18 cellular contexts compared by ENCODE assay signal in the genomic region with DNA sequence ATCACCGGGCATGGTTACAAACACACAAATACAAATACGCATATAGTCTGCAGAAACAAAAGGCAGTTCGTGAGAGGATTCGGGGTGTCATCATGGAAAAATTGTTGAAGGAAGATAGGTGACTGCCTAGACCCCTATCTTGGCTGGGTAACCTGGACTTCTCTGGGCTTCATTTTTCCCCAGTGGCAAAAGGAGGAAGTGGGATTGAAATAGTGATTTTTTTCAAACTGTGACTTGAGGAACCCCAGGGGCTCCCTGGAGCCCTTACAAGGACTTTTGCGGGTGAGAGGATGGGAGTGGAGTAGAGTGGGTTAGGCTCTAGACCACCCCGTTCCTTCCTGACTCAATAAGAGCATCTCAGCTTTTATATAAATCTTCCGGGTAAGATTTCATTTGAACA. TPM values are rescaled to one million over a fixed set of nuclear protein-coding genes. Genes with fewer than 3 reads are reported as not detected.
"Had no signal": no experiment of that assay in that cellular context is flagged by ENCODE, and none has a peak within 500 bp of the region (broad histone marks: within the 10 kb centered on the region; RNA-seq: fewer than 3 reads in every experiment).

No MANE protein-coding gene starts in this region.

- H3K27me3 Mint-ChIP-seq: stimulated activated naive CD8-positive, alpha-beta T cell treated with anti-CD3 and anti-CD28 coated beads, Interleukin-15, amount 100 ng/mL, for 72 hours had no signal

- H3K27ac ChIP-seq: esophagus squamous epithelium, foreskin keratinocyte had no signal

- H3K27me3 ChIP-seq: esophagus squamous epithelium, upper lobe of right lung had no signal

- H3K27ac Mint-ChIP-seq: activated naive CD8-positive, alpha-beta T cell treated with anti-CD3 and anti-CD28 coated beads, Interleukin-2, amount 10 ng/mL, durations not matched to agents 7 days and 5 days had no signal

- H3K36me3 Mint-ChIP-seq: activated naive CD8-positive, alpha-beta T cell treated with anti-CD3 and anti-CD28 coated beads, Interleukin-2, amount 10 ng/mL, durations not matched to agents 7 days and 5 days had no signal

- H3K9me3 Mint-ChIP-seq: activated naive CD8-positive, alpha-beta T cell treated with anti-CD3 and anti-CD28 coated beads, Interleukin-2, amount 10 ng/mL, durations not matched to agents 7 days and 5 days; stimulated activated naive CD8-positive, alpha-beta T cell treated with anti-CD3 and anti-CD28 coated beads, Interleukin-15, amount 100 ng/mL, for 72 hours had no signal

- H3K4me1 ChIP-seq: foreskin keratinocyte, upper lobe of right lung had no signal

- DNase-seq: activated naive CD4-positive, alpha-beta T cell; activated naive CD8-positive, alpha-beta T cell treated with anti-CD3 and anti-CD28 coated beads, Interleukin-2, amount 10 ng/mL, durations not matched to agents 7 days and 5 days; activated T-cell treated with anti-CD3 and anti-CD28 coated beads for 4 hours; cerebellar nuclear complex; effector CD8-positive, alpha-beta T cell; esophagus squamous epithelium; foreskin keratinocyte; midbrain; stimulated activated CD4-positive, alpha-beta T cell treated with anti-CD3 and anti-CD28 coated beads, Interleukin-1b, Interleukin-23, amount 100 ng/mL, for 48 hours; stimulated activated naive CD8-positive, alpha-beta T cell treated with anti-CD3 and anti-CD28 coated beads, Interleukin-15, amount 100 ng/mL, for 72 hours; upper lobe of right lung had no signal

- H3K9me3 ChIP-seq: esophagus squamous epithelium, upper lobe of right lung had no signal

- ATAC-seq: activated CD4-positive, CD25-positive, alpha-beta regulatory T cell treated with anti-CD3 and anti-CD28 coated beads, Interleukin-2, amount 50 U/mL, for 24 hours; foreskin keratinocyte; stimulated activated naive CD8-positive, alpha-beta T cell treated with anti-CD3 and anti-CD28 coated beads, Interleukin-15, amount 100 ng/mL, for 72 hours; upper lobe of right lung had no signal

- H3K4me3 ChIP-seq: esophagus squamous epithelium, lung, upper lobe of right lung had no signal

- H3K4me3 Mint-ChIP-seq: activated naive CD8-positive, alpha-beta T cell treated with anti-CD3 and anti-CD28 coated beads, Interleukin-2, amount 10 ng/mL, durations not matched to agents 7 days and 5 days; stimulated activated naive CD8-positive, alpha-beta T cell treated with anti-CD3 and anti-CD28 coated beads, Interleukin-15, amount 100 ng/mL, for 72 hours had no signal

- H3K36me3 ChIP-seq: esophagus squamous epithelium, upper lobe of right lung had no signal

- H3K4me1 Mint-ChIP-seq: activated naive CD8-positive, alpha-beta T cell treated with anti-CD3 and anti-CD28 coated beads, Interleukin-2, amount 10 ng/mL, durations not matched to agents 7 days and 5 days; stimulated activated naive CD8-positive, alpha-beta T cell treated with anti-CD3 and anti-CD28 coated beads, Interleukin-15, amount 100 ng/mL, for 72 hours had no signal

RNA-seq across cellular contexts. Expression of a gene that starts 1.0 kb away (rescaled TPM):
- total RNA-seq: activated naive CD8-positive, alpha-beta T cell treated with anti-CD3 and anti-CD28 coated beads, Interleukin-2, amount 10 ng/mL, durations not matched to agents 7 days and 5 days; endothelial cell of umbilical vein; foreskin keratinocyte; myocyte; osteocyte; T-helper 2 cell treated with Interferon-gamma antibody and Interleukin-4, amounts not matched to agents 100 ng/mL and 5 ng/mL, for 36 hours had no signal
- polyA plus RNA-seq: endothelial cell of umbilical vein, foreskin keratinocyte, neural cell had no signal
